ENCODE assay signal across 1 cellular context in the genomic region with DNA sequence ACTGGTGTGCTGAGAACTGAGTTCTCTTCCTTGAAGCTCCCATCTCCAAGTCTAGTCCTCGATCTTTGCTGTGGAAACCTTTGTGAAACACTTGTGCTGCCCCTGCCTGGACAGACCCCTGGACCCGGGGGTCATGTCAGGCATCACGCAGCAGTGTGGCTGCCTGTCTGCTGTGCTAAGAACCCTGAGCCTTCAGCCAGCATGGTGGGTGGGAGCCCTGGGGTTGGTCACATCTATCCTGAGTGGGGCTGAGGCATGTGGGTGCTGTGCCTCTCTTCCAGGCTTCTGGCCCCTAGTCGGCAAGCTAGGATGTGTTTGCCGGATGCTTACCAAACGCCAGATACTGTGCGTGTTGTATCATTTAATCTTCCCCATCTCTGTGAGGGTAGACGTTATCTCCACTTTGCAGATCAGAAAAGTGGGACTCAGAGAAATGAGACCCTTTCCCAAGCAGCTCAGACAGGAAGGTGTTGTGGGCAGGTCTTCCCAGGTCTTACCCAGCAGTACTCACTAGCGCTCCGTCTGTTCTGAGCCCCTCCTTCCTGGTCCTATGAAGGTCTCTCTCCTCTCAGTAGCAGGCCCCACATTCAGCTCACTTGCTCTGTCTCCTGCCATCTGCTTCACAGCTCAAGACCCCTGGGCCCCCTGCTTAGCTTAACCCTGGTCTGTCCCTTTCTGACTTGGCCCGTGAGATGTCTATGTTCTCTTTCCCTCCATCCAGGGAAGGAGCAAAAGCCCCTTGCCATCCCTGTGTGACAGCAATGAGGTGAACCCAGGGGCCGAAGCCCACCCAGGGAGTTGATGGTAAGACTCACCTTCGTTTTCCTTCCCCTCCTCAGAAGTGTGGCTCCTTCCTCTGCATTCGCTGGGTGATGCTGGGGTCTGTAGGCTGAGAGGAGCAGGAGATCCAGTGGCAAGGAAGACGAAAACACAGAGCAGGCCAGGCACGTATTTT.
TF ChIP-seq lines count a peak whose summit lies in the region.

No MANE protein-coding gene starts in this region.

TF ChIP-seq in H1, 55 proteins besides CTCF, POLR2A, EP300 and RAD21:
- TF ChIP-seq, protein P1, sequence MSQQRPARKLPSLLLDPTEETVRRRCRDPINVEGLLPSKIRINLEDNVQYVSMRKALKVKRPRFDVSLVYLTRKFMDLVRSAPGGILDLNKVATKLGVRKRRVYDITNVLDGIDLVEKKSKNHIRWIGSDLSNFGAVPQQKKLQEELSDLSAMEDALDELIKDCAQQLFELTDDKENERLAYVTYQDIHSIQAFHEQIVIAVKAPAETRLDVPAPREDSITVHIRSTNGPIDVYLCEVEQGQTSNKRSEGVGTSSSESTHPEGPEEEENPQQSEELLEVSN (IDR thresholded peaks at IDR 0.05) = no peak
- no peak for TF ChIP-seq TAF7 (optimal IDR thresholded peaks at IDR 0.05; ENCODE audit: borderline replicate concordance, low read depth, low read length)
